11 cellular contexts compared by ENCODE assay signal in the genomic region with DNA sequence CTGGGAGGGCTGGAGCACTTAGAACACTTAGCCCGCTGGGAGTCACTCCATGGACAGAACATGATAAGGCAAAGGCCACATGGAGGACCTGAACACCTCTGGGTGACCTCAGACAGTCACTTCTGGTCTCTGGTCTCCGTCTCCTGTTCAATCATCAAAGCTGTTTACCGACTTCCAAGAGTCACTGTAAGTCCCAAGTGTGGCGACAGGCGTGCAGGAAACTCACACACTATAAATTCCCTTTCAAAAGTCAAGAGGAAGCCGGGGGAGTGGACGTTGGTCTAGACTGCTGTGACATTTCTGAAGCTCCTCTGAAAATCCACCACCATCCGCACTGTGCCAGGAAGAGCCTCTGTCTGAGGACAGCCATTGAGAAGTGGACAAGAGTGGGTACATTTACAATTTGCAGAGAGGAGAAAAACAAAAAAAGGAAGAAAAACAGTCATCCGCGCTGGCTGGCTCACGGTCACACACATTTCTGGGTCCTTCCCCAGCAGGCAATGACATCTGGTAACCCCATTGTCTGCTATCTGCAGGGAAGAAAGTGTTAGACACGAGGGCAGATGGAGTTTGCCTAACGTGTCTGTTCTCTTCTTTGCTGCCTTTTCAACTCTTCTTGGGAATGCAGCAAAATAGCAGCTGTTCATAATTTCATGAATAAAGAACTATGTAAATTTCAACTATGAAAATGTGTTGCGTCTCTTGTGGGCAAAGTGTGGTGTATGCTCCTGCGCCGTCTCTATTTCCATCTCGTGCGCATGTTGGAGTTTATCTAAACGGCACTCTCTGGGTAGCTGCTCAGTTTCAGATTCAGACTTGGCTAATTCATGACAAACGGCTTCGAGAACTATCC. TPM values are rescaled to one million over a fixed set of nuclear protein-coding genes. Genes with fewer than 3 reads are reported as not detected.
DNase-seq lines count a peak whose midpoint lies in the region; ATAC-seq, FAIRE-seq and TF ChIP-seq lines count a peak whose summit lies in the region.
"Had no signal": no experiment of that assay in that cellular context is flagged by ENCODE, and none has a peak within 500 bp of the region (broad histone marks: within the 10 kb centered on the region; RNA-seq: fewer than 3 reads in every experiment).

No MANE protein-coding gene starts in this region.

- TF ChIP-seq RAD21 in SK-N-SH (IDR thresholded peaks at IDR 0.05; ENCODE audit: low read length) (no peak), GM12878 (IDR thresholded peaks at IDR 0.05; ENCODE audit: insufficient read depth, low read depth, low read length) (no peak)

- H3K4me1 ChIP-seq in SK-N-SH (ENCODE audit: control insufficient read depth in 1 of 2, insufficient read depth in 2 of 2, low read depth in 1 of 2, low read length in 1 of 2) (no peaks in the 10 kb centered on the region; a peak in 1 of 4 replicates), GM12878 (ENCODE audit: control insufficient read depth, insufficient read depth, low read length) (no peaks in the 10 kb centered on the region), right lobe of liver (peaks cover 0 to 7% (median 0%) of the 10 kb centered on the region in 4 donors), thoracic aorta (ENCODE audit: control insufficient read depth in 1 of 2, low read depth in 2 of 2) (no peaks in the 10 kb centered on the region), prostate gland (replicated peaks) (no peaks in the 10 kb centered on the region)
- H3K4me1 ChIP-seq: gastroesophageal sphincter had no signal

- SMC1A ChIA-PET in GM12878 (lab: Charles Lee; ENCODE audit: uncharacterized antibody, unreplicated experiment), result no interaction called here

- RAD21 ChIA-PET in GM12878 (lab: Charles Lee; ENCODE audit: unreplicated experiment), result no interaction called here

- ATAC-seq in SK-N-SH treated with all-trans-retinoic acid at 6 μM for 48 hours (peak; percentile 39), GM12878 (peak; percentile 30; the same call in 2 of the 3 replicates), right lobe of liver (peak; percentile 20 to 61 (median 40)), thoracic aorta (ENCODE audit: insufficient number of reproducible peaks, low FRiP score, low read depth) (no peak), GM19467 (IDR thresholded peaks at IDR 0.05; ENCODE audit: unreplicated experiment) (no peak)
- ATAC-seq: gastroesophageal sphincter had no signal

- H3K27ac ChIP-seq in SK-N-SH (ENCODE audit: low read depth in 2 of 2, low read length in 1 of 2) (no peak overlapping the region), GM12878 (ENCODE audit: control insufficient read depth, insufficient read depth) (no peak overlapping the region), right lobe of liver (no peak overlapping the region), thoracic aorta (no peak overlapping the region), prostate gland (no peak overlapping the region)
- H3K27ac ChIP-seq: gastroesophageal sphincter, WERI-Rb-1 had no signal

- H3K9me3 ChIP-seq in SK-N-SH, result no peaks in the 10 kb centered on the region
- no peaks in the 10 kb centered on the region; the same call in 1 of the 3 replicates for H3K9me3 ChIP-seq in GM12878 (replicated peaks; ENCODE audit: control insufficient read depth, insufficient read depth, low read length)
- H3K9me3 ChIP-seq in right lobe of liver, result no peaks in the 10 kb centered on the region
- no peaks in the 10 kb centered on the region for H3K9me3 ChIP-seq in thoracic aorta
- H3K9me3 ChIP-seq in prostate gland, result no peaks in the 10 kb centered on the region

- CTCF ChIA-PET in SK-N-SH (lab: Yijun Ruan, JAX), result interaction anchor here (0.7 to 1.9 kb wide), 2 partner anchors 21 to 41 kb away, joined by 3 to 7 read pairs; no protein-coding TSS in a partner anchor
- CTCF ChIA-PET in GM12878 (lab: Yijun Ruan, JAX), result interaction anchor here (1.1 kb wide), 1 partner anchor 299 kb away, joined by 3 read pairs; no protein-coding TSS in a partner anchor

- FAIRE-seq in GM12878 (lab: Jason Lieb, UNC), result no peak

- no peak for TF ChIP-seq CTCF in SK-N-SH (IDR thresholded peaks at IDR 0.05)
- TF ChIP-seq CTCF in GM12878 (IDR thresholded peaks at IDR 0.05 in 2 of 3, conservative IDR thresholded peaks at IDR 0.05 in 1 of 3; ENCODE audit: control insufficient read depth in 2 of 3, extremely low read depth in 1 of 3, insufficient read depth in 1 of 3, low read depth in 3 of 3, low read length in 3 of 3), result no peak
- no peak for TF ChIP-seq CTCF in right lobe of liver (IDR thresholded peaks at IDR 0.05)
- TF ChIP-seq CTCF in thoracic aorta (IDR thresholded peaks at IDR 0.05), result no peak
- no peak for TF ChIP-seq CTCF in prostate gland (IDR thresholded peaks at IDR 0.05)

- no TSS peak for BruUV-seq in GM12878 (replicated peaks; lab: Mats Ljungman, UMichigan)

- no peaks in the 10 kb centered on the region for H3F3A ChIP-seq in SK-N-SH (replicated peaks; ENCODE audit: insufficient read depth)

- H3K79me2 ChIP-seq in SK-N-SH (ENCODE audit: insufficient read depth) (no peaks in the 10 kb centered on the region), GM12878 (ENCODE audit: control insufficient read depth, insufficient read depth, low read length) (no peaks in the 10 kb centered on the region)

- intact Hi-C loops in GM12878 (cut with micrococcal nuclease; ENCODE audit: unreplicated experiment), result no loop called here
- intact Hi-C loops in right lobe of liver (cut with DNase I), result no loop called here
- intact Hi-C loops in prostate gland (cut with DNase I), result no loop called here

- TF ChIP-seq EP300 in SK-N-SH (IDR thresholded peaks at IDR 0.05; ENCODE audit: borderline replicate concordance in 1 of 2, low read depth in 1 of 2, low read length in 1 of 2) (no peak), GM12878 (IDR thresholded peaks at IDR 0.05; ENCODE audit: borderline replicate concordance in 1 of 2, control insufficient read depth in 1 of 2, low read depth in 2 of 2, low read length in 2 of 2) (no peak)

- POLR2A ChIA-PET in SK-N-SH (lab: Yijun Ruan, JAX) (no interaction called here), GM12878 (lab: Charles Lee) (interaction anchor here (0.6 kb wide), 1 partner anchor 1012 kb away, joined by 7 read pairs; no protein-coding TSS in a partner anchor)

- H3K27me3 ChIP-seq in SK-N-SH (ENCODE audit: insufficient read depth), result peaks cover 20% of the 10 kb centered on the region; the same call in 1 of the 2 replicates
- H3K27me3 ChIP-seq in GM12878 (replicated peaks in 1 of 2; ENCODE audit: control insufficient read depth in 2 of 2, insufficient read depth in 2 of 2, low read length in 1 of 2), result peaks cover 0 to 3% of the 10 kb centered on the region in 2 experiments; a peak in 1 of 4 replicates
- no peaks in the 10 kb centered on the region for H3K27me3 ChIP-seq in right lobe of liver
- H3K27me3 ChIP-seq in thoracic aorta (replicated peaks; ENCODE audit: insufficient read depth), result no peaks in the 10 kb centered on the region
- H3K27me3 ChIP-seq in prostate gland (replicated peaks; ENCODE audit: insufficient read depth), result no peaks in the 10 kb centered on the region
- H3K27me3 ChIP-seq: gastroesophageal sphincter had no signal

- no peaks in the 10 kb centered on the region for H3K9me2 ChIP-seq in SK-N-SH

- TF ChIP-seq POLR2A in GM12878 (IDR thresholded peaks at IDR 0.05; ENCODE audit: low read depth, low read length) (no peak), right lobe of liver (IDR thresholded peaks at IDR 0.05) (no peak), prostate gland (IDR thresholded peaks at IDR 0.05) (no peak)

- no peak overlapping the region for H3K4me3 ChIP-seq in SK-N-SH (ENCODE audit: low read depth in 2 of 2, low read length in 1 of 2)
- no peak overlapping the region for H3K4me3 ChIP-seq in GM12878
- no peak overlapping the region for H3K4me3 ChIP-seq in right lobe of liver
- peak overlapping the region; percentile 36 for H3K4me3 ChIP-seq in thoracic aorta
- H3K4me3 ChIP-seq in prostate gland, result no peak overlapping the region
- H3K4me3 ChIP-seq: gastroesophageal sphincter had no signal

- H4K20me1 ChIP-seq in SK-N-SH (ENCODE audit: insufficient read depth) (no peaks in the 10 kb centered on the region), GM12878 (ENCODE audit: control insufficient read depth, insufficient read depth) (no peaks in the 10 kb centered on the region)

- H3K36me3 ChIP-seq in SK-N-SH (replicated peaks in 1 of 2; ENCODE audit: control insufficient read depth in 1 of 2, insufficient read depth in 2 of 2, low read length in 1 of 2), result no peaks in the 10 kb centered on the region
- no peaks in the 10 kb centered on the region for H3K36me3 ChIP-seq in GM12878 (ENCODE audit: control insufficient read depth in 2 of 2, insufficient read depth in 2 of 2, low read length in 1 of 2)
- H3K36me3 ChIP-seq in right lobe of liver, result no peaks in the 10 kb centered on the region
- no peaks in the 10 kb centered on the region for H3K36me3 ChIP-seq in thoracic aorta
- H3K36me3 ChIP-seq in prostate gland, result no peaks in the 10 kb centered on the region
- H3K36me3 ChIP-seq: gastroesophageal sphincter, WERI-Rb-1 had no signal

- DNase-seq in SK-N-SH (no peak), GM12878 (ENCODE audit: low read depth, low spot score) (no peak), right lobe of liver (no peak), thoracic aorta (ENCODE audit: low spot score) (no peak), prostate gland (ENCODE audit: low spot score) (no peak)
- no peak for DNase-seq in effector CD4-positive, alpha-beta T cell
- DNase-seq: NCI-H2171, WERI-Rb-1 had no signal

- H3K9ac ChIP-seq in SK-N-SH (no peak overlapping the region), GM12878 (ENCODE audit: control insufficient read depth, insufficient read depth, low read length) (no peak overlapping the region)

- H3K4me2 ChIP-seq in SK-N-SH (no peak overlapping the region), GM12878 (ENCODE audit: control insufficient read depth, insufficient read depth) (no peak overlapping the region)

- in situ Hi-C loops in GM12878 (cut with MboI), result no loop called here

- WGBS in SK-N-SH (ENCODE audit: low lambda C conversion rate), result 72% methylated on average over 21 of the region's 21 CpGs
- 34% methylated on average over 21 of the region's 21 CpGs for WGBS in GM12878 (ENCODE audit: insufficient coverage, insufficient replicate concordance, low lambda C conversion rate, missing lambda C conversion rate)
- 45% methylated on average over 18 of the region's 21 CpGs for WGBS in right lobe of liver (ENCODE audit: insufficient coverage, low coverage, low lambda C conversion rate, missing lambda C conversion rate)
- 65% methylated on average over 21 of the region's 21 CpGs for WGBS in prostate gland

- H2AFZ ChIP-seq in SK-N-SH (ENCODE audit: low read depth) (no peak overlapping the region), GM12878 (ENCODE audit: control insufficient read depth, low read depth, low read length) (no peak overlapping the region; the same call in 1 of the 2 replicates)

RNA-seq across cellular contexts. Expression of a gene that starts 32.9 kb away (rescaled TPM):
- polyA plus RNA-seq in SK-N-SH (2012; rRNA removed), result 47.0 and 68.6 TPM in 2 replicates
- polyA plus RNA-seq in SK-N-SH (2012; cell fraction: cytosol; rRNA removed), result 46.5 and 58.2 TPM in 2 replicates
- polyA plus RNA-seq in SK-N-SH (2012; cell fraction: nucleus; rRNA removed), result 38.6 and 51.0 TPM in 2 replicates
- 214 and 249 TPM in 2 replicates for total RNA-seq in GM12878 (2013; cell fraction: nucleolus; rRNA removed)
- total RNA-seq in GM12878 (2014; rRNA removed), result 26.0 and 29.7 TPM in 2 replicates
- total RNA-seq in GM12878 (2014; rRNA removed; fragmentation: Illumina TruSeq; extraction: Trizol), result 21.5 and 22.5 TPM in 2 replicates
- total RNA-seq in GM12878 (2021), result 44.7 and 48.6 TPM in 2 replicates
- polyA plus RNA-seq in GM12878 (2011; ENCODE audit: low read depth), result 11.3 TPM
- polyA plus RNA-seq in GM12878 (2011; rRNA removed), result 12.7 and 12.9 TPM in 2 replicates
- polyA plus RNA-seq in GM12878 (2011; cell fraction: cytosol; rRNA removed), result 16.7 and 17.9 TPM in 2 replicates
- 14.0 and 21.5 TPM in 2 replicates for polyA plus RNA-seq in GM12878 (2011; cell fraction: nucleus; rRNA removed)
- polyA plus RNA-seq in GM12878 (2012), result 21.7 and 23.4 TPM in 2 replicates
- 28.0 and 35.3 TPM in 2 replicates for polyA plus RNA-seq in GM12878 (2014; fragmentation: Illumina TruSeq; extraction: Trizol)
- 1 to 10 TPM; 6.1 to 7.8 TPM for polyA plus RNA-seq in GM12878 (2014; fragmentation: Nextera tagmentation; extraction: Ambion mirVana)
- polyA plus RNA-seq in GM12878 (2014; rRNA removed), result 24.0 and 26.0 TPM in 2 replicates
- 10 to 100 TPM; 27.7 to 31.0 TPM for polyA plus RNA-seq in GM12878 (2016; fragmentation: Nextera tagmentation; extraction: Ambion mirVana)
- 21.1 and 30.1 TPM in 2 replicates for polyA minus RNA-seq in GM12878 (2011; rRNA and poly(A)+ RNA removed)
- polyA minus RNA-seq in GM12878 (2011; cell fraction: cytosol; rRNA and poly(A)+ RNA removed), result 10.7 and 11.1 TPM in 2 replicates
- 21.6 and 47.5 TPM in 2 replicates for polyA minus RNA-seq in GM12878 (2011; cell fraction: nucleus; rRNA and poly(A)+ RNA removed)
- total RNA-seq in right lobe of liver, result 10 to 100 TPM; 34.3 to 53.1 (median 40.6) TPM
- total RNA-seq in thoracic aorta, result 100 to 1,000 TPM in 1 of 2 donors, 10 to 100 TPM in 1; 85.0 to 179 TPM
- 10 to 100 TPM; 96.3 to 99.2 TPM for total RNA-seq in prostate gland

Comparison
In these comparisons a context has a peak if more than half of its experiments do, and no peak if none do; other contexts are left out.
1. ATAC-seq: peak in SK-N-SH treated with all-trans-retinoic acid at 6 μM for 48 hours (single experiment), GM12878 (single experiment) and right lobe of liver (4 of 4); none in thoracic aorta (single experiment) and GM19467 (single experiment).